Comparison of ENCODE assay signal across 17 cellular contexts in genomic region chr2:237364655-237365054, GRCh38. TPM values are rescaled to one million over a fixed set of nuclear protein-coding genes. Genes with fewer than 3 reads are reported as not detected.
DNase-seq lines count a peak whose midpoint lies in the region; ATAC-seq, FAIRE-seq and TF ChIP-seq lines count a peak whose summit lies in the region.
"Had no signal": no experiment of that assay in that cellular context is flagged by ENCODE, and none has a peak within 500 bp of the region (broad histone marks: within the 10 kb centered on the region; RNA-seq: fewer than 3 reads in every experiment).

No MANE protein-coding gene starts in this region.

- no peak overlapping the region for H2BK5ac ChIP-seq in mesenchymal stem cell (ENCODE audit: low read depth, low read length, poor library complexity, severe bottlenecking)

- no peak overlapping the region for H2BK120ac ChIP-seq in mesenchymal stem cell (ENCODE audit: low read depth, low read length)

- H3K18ac ChIP-seq in mesenchymal stem cell (ENCODE audit: low read depth in 1 of 2, low read length in 2 of 2) = peak overlapping the region in 1 of 2 experiments; percentile 72

- no peak overlapping the region for H4K8ac ChIP-seq in mesenchymal stem cell (ENCODE audit: low read length)

- TF ChIP-seq CTCF in bronchial epithelial cell (IDR thresholded peaks at IDR 0.05; ENCODE audit: insufficient read depth, low read length, severe bottlenecking) = no peak

- H3K36me3 Mint-ChIP-seq in stimulated activated memory B cell treated with anti-CD40 and anti-IgM and Interleukin-4, amounts not matched to agents 10 μg/mL and 1 μg/mL and 100 μg/mL, for 72 hours = no peaks in the 10 kb centered on the region
- H3K36me3 Mint-ChIP-seq: CD14-positive monocyte, IgD-negative memory B cell had no signal

- H2BK12ac ChIP-seq in mesenchymal stem cell (ENCODE audit: low read length in 2 of 2) = no peak overlapping the region

- H3K27ac ChIP-seq in mesenchymal stem cell (ENCODE audit: low read length, poor library complexity, severe bottlenecking) = no peak overlapping the region
- H3K27ac ChIP-seq: BLaER1 had no signal

- H2BK15ac ChIP-seq in mesenchymal stem cell (ENCODE audit: low read depth, poor library complexity, severe bottlenecking) = no peak overlapping the region

- DNase-seq in HTR-8/SVneo (ENCODE audit: insufficient read length, low spot score) = no peak
- no peak for DNase-seq in bronchial epithelial cell (ENCODE audit: low read depth)
- DNase-seq in mesenchymal stem cell = no peak
- DNase-seq in urothelium cell line (ENCODE audit: low spot score) = no peak
- no peak for DNase-seq in NCI-H524 treated with DMSO at 0.1 percent for 48 hours (lab: John Stamatoyannopoulos, UW)
- DNase-seq: 8988T; CD4-positive, alpha-beta memory T cell; DMS79 treated with DMSO at 0.1 percent for 48 hours; GF-D8; GOT3; H9 had no signal

- H3K36me3 ChIP-seq in bronchial epithelial cell (ENCODE audit: control insufficient read depth, insufficient read depth, low read length) (no peaks in the 10 kb centered on the region), mesenchymal stem cell (ENCODE audit: control insufficient read depth in 1 of 2, insufficient read depth in 2 of 2, low read depth in 1 of 2, low read length in 2 of 2) (peaks cover 2 to 100% of the 10 kb centered on the region in 2 experiments)
- H3K36me3 ChIP-seq: BLaER1 had no signal

- no peak overlapping the region for H3K4me3 ChIP-seq in bronchial epithelial cell (ENCODE audit: low read depth, low read length)
- no peak overlapping the region for H3K4me3 ChIP-seq in mesenchymal stem cell (ENCODE audit: insufficient read depth in 1 of 2, low read depth in 1 of 2, low read length in 2 of 2)
- H3K4me3 ChIP-seq: BLaER1 had no signal

- H3K23ac ChIP-seq in mesenchymal stem cell (ENCODE audit: low read length in 2 of 2) = no peak overlapping the region

- no peaks in the 10 kb centered on the region for H3K4me1 Mint-ChIP-seq in stimulated activated memory B cell treated with anti-CD40 and anti-IgM and Interleukin-4, amounts not matched to agents 10 μg/mL and 1 μg/mL and 100 μg/mL, for 72 hours
- H3K4me1 Mint-ChIP-seq: CD14-positive monocyte; CD4-positive, alpha-beta memory T cell; IgD-negative memory B cell had no signal

- no peak for ATAC-seq in GM19455 (IDR thresholded peaks at IDR 0.05; ENCODE audit: unreplicated experiment)
- ATAC-seq in stimulated activated memory B cell treated with anti-CD40 and anti-IgM and Interleukin-4, amounts not matched to agents 10 μg/mL and 1 μg/mL and 100 μg/mL, for 72 hours = no peak

- no peak overlapping the region for H2AK5ac ChIP-seq in mesenchymal stem cell (ENCODE audit: low read length, severe bottlenecking)

- H3K27ac Mint-ChIP-seq in stimulated activated memory B cell treated with anti-CD40 and anti-IgM and Interleukin-4, amounts not matched to agents 10 μg/mL and 1 μg/mL and 100 μg/mL, for 72 hours = no peak overlapping the region
- H3K27ac Mint-ChIP-seq: CD14-positive monocyte; CD4-positive, alpha-beta memory T cell; H9; IgD-negative memory B cell had no signal

- peaks cover 1% of the 10 kb centered on the region for H3K4me1 ChIP-seq in mesenchymal stem cell (ENCODE audit: control insufficient read depth, insufficient read depth, low read depth, low read length)

- peaks cover 2% of the 10 kb centered on the region for H3K27me3 ChIP-seq in bronchial epithelial cell (ENCODE audit: control insufficient read depth, insufficient read depth, low read length)
- no peaks in the 10 kb centered on the region for H3K27me3 ChIP-seq in mesenchymal stem cell (ENCODE audit: control insufficient read depth in 1 of 2, insufficient read depth in 1 of 2, low read length in 2 of 2)
- H3K27me3 ChIP-seq: BLaER1 had no signal

- FAIRE-seq in HTR-8/SVneo (lab: Jason Lieb, UNC) (peak; percentile 57), bronchial epithelial cell (lab: Jason Lieb, UNC) (peak; percentile 64), urothelium cell line (lab: Jason Lieb, UNC) (peak; percentile 79)

- no peaks in the 10 kb centered on the region for H3K27me3 Mint-ChIP-seq in stimulated activated memory B cell treated with anti-CD40 and anti-IgM and Interleukin-4, amounts not matched to agents 10 μg/mL and 1 μg/mL and 100 μg/mL, for 72 hours
- H3K27me3 Mint-ChIP-seq: CD4-positive, alpha-beta memory T cell; IgD-negative memory B cell had no signal

- no peak overlapping the region for H3K4ac ChIP-seq in mesenchymal stem cell (ENCODE audit: low read depth in 1 of 2, low read length in 2 of 2)

- H4K91ac ChIP-seq in mesenchymal stem cell (ENCODE audit: low read length) = peak overlapping the region; percentile 70

- H3K4me2 ChIP-seq in mesenchymal stem cell (ENCODE audit: low read length, poor library complexity, severe bottlenecking) = no peak overlapping the region
- H3K4me2 ChIP-seq: BLaER1 had no signal

- no peak overlapping the region for H3K9ac ChIP-seq in mesenchymal stem cell (ENCODE audit: low read length)
- H3K9ac ChIP-seq: BLaER1 had no signal

- H3K9me3 ChIP-seq in mesenchymal stem cell (ENCODE audit: control insufficient read depth, low read length) = no peaks in the 10 kb centered on the region

- no peaks in the 10 kb centered on the region for H3K9me3 Mint-ChIP-seq in stimulated activated memory B cell treated with anti-CD40 and anti-IgM and Interleukin-4, amounts not matched to agents 10 μg/mL and 1 μg/mL and 100 μg/mL, for 72 hours
- H3K9me3 Mint-ChIP-seq: CD4-positive, alpha-beta memory T cell; H9; IgD-negative memory B cell had no signal

- 97% methylated on average over 7 of the region's 7 CpGs for WGBS in mesenchymal stem cell

- H3K14ac ChIP-seq in mesenchymal stem cell (ENCODE audit: low read length in 2 of 2) = peak overlapping the region in 1 of 2 experiments; percentile 72

- no peak overlapping the region for H2AFZ ChIP-seq in mesenchymal stem cell (ENCODE audit: low read depth, low read length)

- no peak overlapping the region for H3K4me3 Mint-ChIP-seq in stimulated activated memory B cell treated with anti-CD40 and anti-IgM and Interleukin-4, amounts not matched to agents 10 μg/mL and 1 μg/mL and 100 μg/mL, for 72 hours
- H3K4me3 Mint-ChIP-seq: CD14-positive monocyte; CD4-positive, alpha-beta memory T cell; H9; IgD-negative memory B cell had no signal

- H3K79me1 ChIP-seq in mesenchymal stem cell (replicated peaks; ENCODE audit: low read length, poor library complexity, severe bottlenecking) = no peaks in the 10 kb centered on the region

RNA-seq across cellular contexts. Expression of gene COL6A3, which starts 49.3 kb away (rescaled TPM):
- 0.64 and 16.6 TPM in 2 replicates for total RNA-seq in bronchial epithelial cell
- polyA plus RNA-seq in mesenchymal stem cell (2013, experiment 1 of 2) = 173 TPM
- polyA plus RNA-seq in mesenchymal stem cell (2013, experiment 2 of 2) = 153 TPM
- total RNA-seq: HT-29 had no signal
- polyA plus RNA-seq: CD14-positive monocyte, IgD-negative memory B cell had no signal
